Comparison of ENCODE assay signal across 8 cellular contexts in genomic region chr19:19776206-19777008, GRCh38. TPM values are rescaled to one million over a fixed set of nuclear protein-coding genes. Genes with fewer than 3 reads are reported as not detected.
A peak's percentile ranks its signal among the peaks of the same experiment; 100 is the strongest.
DNase-seq lines count a peak whose midpoint lies in the region; ATAC-seq and TF ChIP-seq lines count a peak whose summit lies in the region.

No MANE protein-coding gene starts in this region.

- TF ChIP-seq CTCF in C4-2B (conservative IDR thresholded peaks at IDR 0.05), result no peak

- peaks cover 33% of the 10 kb centered on the region for H3K4me1 Mint-ChIP-seq in dendritic cell treated with granulocyte-macrophage colony-stimulating factor and Interleukin-4, amounts not matched to agents 40 ng/mL and 50 ng/mL, for 4 days (ENCODE audit: low read depth)

- H3K27ac Mint-ChIP-seq in dendritic cell treated with granulocyte-macrophage colony-stimulating factor and Interleukin-4, amounts not matched to agents 40 ng/mL and 50 ng/mL, for 4 days, result peak overlapping the region; percentile 88

- intact Hi-C loops in dendritic cell treated with granulocyte-macrophage colony-stimulating factor and Interleukin-4, amounts not matched to agents 40 ng/mL and 50 ng/mL, for 4 days (cut with micrococcal nuclease), result loop anchor here (1.0 to 5.0 kb wide), 2 partner anchors 43 to 114 kb away; partner anchors contain the start of genes ATP13A1 and ZNF14

- peaks cover 42% of the 10 kb centered on the region for H3K36me3 Mint-ChIP-seq in dendritic cell treated with granulocyte-macrophage colony-stimulating factor and Interleukin-4, amounts not matched to agents 40 ng/mL and 50 ng/mL, for 4 days (ENCODE audit: low read depth)

- DNase-seq in NCI-H69 (lab: John Stamatoyannopoulos, UW) (peak; percentile 99), left lobe of liver (ENCODE audit: low spot score) (peak; percentile 99)
- DNase-seq in activated CD4-positive, alpha-beta T cell treated with anti-CD3 and anti-CD28 coated beads, Interleukin-2, amount 50 U/mL, for 1 hour, result peak; percentile 87
- DNase-seq in stimulated activated CD4-positive, alpha-beta T cell treated with anti-CD3 and anti-CD28 coated beads, Interleukin-2, amount 100 ng/mL, for 24 hours, result peak; percentile 92

- peak overlapping the region; percentile 93 for H3K4me3 Mint-ChIP-seq in dendritic cell treated with granulocyte-macrophage colony-stimulating factor and Interleukin-4, amounts not matched to agents 40 ng/mL and 50 ng/mL, for 4 days

- H3K27ac ChIP-seq in C4-2B, result peak overlapping the region; percentile 80

- H3K9me3 Mint-ChIP-seq in dendritic cell treated with granulocyte-macrophage colony-stimulating factor and Interleukin-4, amounts not matched to agents 40 ng/mL and 50 ng/mL, for 4 days, result peaks cover 36% of the 10 kb centered on the region

- ATAC-seq in GM19372 (IDR thresholded peaks at IDR 0.05; ENCODE audit: low read depth, unreplicated experiment) (peak; percentile 97), HG03521 (IDR thresholded peaks at IDR 0.05; ENCODE audit: unreplicated experiment) (peak; percentile 96), left lobe of liver (peak; percentile 98)

- no peaks in the 10 kb centered on the region for H3K27me3 Mint-ChIP-seq in dendritic cell treated with granulocyte-macrophage colony-stimulating factor and Interleukin-4, amounts not matched to agents 40 ng/mL and 50 ng/mL, for 4 days

RNA-seq across cellular contexts. Expression of gene ZNF14, which starts 43.5 kb away (rescaled TPM):
- total RNA-seq in left lobe of liver, result 0.40 TPM

RNA-seq across cellular contexts. Expression of gene ZNF506, which starts 45.1 kb away (rescaled TPM):
- 2.9 TPM for total RNA-seq in left lobe of liver

Comparison
In these comparisons a context has a peak if more than half of its experiments do, and no peak if none do; other contexts are left out.
1. Peak in every context shown above with its lines: DNase-seq, ATAC-seq and H3K27ac ChIP-seq.